In genomic region chr10:126736737-126737136, GRCh38 we compare ENCODE assay signal across 19 cellular contexts.
A peak's percentile ranks its signal among the peaks of the same experiment; 100 is the strongest.
DNase-seq lines count a peak whose midpoint lies in the region; ATAC-seq and TF ChIP-seq lines count a peak whose summit lies in the region.
"Had no signal": no experiment of that assay in that cellular context is flagged by ENCODE, and none has a peak within 500 bp of the region (broad histone marks: within the 10 kb centered on the region; RNA-seq: fewer than 3 reads in every experiment).

No MANE protein-coding gene starts in this region.

- no peak for TF ChIP-seq RAD21 in HCT116 (IDR thresholded peaks at IDR 0.05; ENCODE audit: low read depth)

- BruUV-seq in HCT116 (replicated peaks; lab: Mats Ljungman, UMichigan): no TSS peak

- CTCF ChIA-PET in HCT116 (lab: Charles Lee): interaction anchor here (1.0 kb wide), 1 partner anchor 12 kb away, joined by 6 read pairs; no protein-coding TSS in a partner anchor

- TF ChIP-seq CTCF in HCT116 (IDR thresholded peaks at IDR 0.05 in 2 of 3, conservative IDR thresholded peaks at IDR 0.05 in 1 of 3; ENCODE audit: borderline replicate concordance in 1 of 3, insufficient read depth in 1 of 3, low read depth in 2 of 3, low read length in 2 of 3): no peak
- no peak for TF ChIP-seq CTCF in cardiac fibroblast (IDR thresholded peaks at IDR 0.05; ENCODE audit: low read depth, low read length)

- no peaks in the 10 kb centered on the region for H3K4me1 ChIP-seq in HCT116 (ENCODE audit: control insufficient read depth in 1 of 2, insufficient read depth in 2 of 2, low read length in 2 of 2)
- H3K4me1 ChIP-seq: SJCRH30 had no signal

- intact Hi-C loops in HCT116 (cut with micrococcal nuclease): no loop called here

- DNase-seq in Daoy (ENCODE audit: low read depth) (peak; percentile 17), HCT116 (ENCODE audit: low read depth, low spot score) (no peak), cardiac fibroblast (ENCODE audit: low read depth in 2 of 2) (peak; percentile 14 to 22), myocyte (ENCODE audit: low read depth) (peak; percentile 15), inferior parietal cortex (ENCODE audit: extremely low spot score) (no peak)
- DNase-seq: AML-193, DMS79 treated with DMSO at 0.1 percent for 48 hours, H7, KBM-7, NCI-H1417 treated with DMSO at 0.1 percent for 48 hours, NCI-H187 treated with DMSO at 0.1 percent for 48 hours, NCI-H226, NCI-H524, SJCRH30, T-helper 17 cell had no signal

- TF ChIP-seq POLR2A in HCT116 (IDR thresholded peaks at IDR 0.05; ENCODE audit: borderline replicate concordance, extremely low read depth, insufficient read depth, insufficient read length): no peak

- no peaks in the 10 kb centered on the region for H4K20me1 ChIP-seq in HCT116 (ENCODE audit: insufficient read depth)

- no peaks in the 10 kb centered on the region for H3K79me2 ChIP-seq in HCT116 (ENCODE audit: insufficient read depth, low read length)

- RAD21 ChIA-PET in HCT116 (lab: Charles Lee; ENCODE audit: low non-redundant PET in 1 of 2, low total read pairs in 2 of 2, uncharacterized antibody in 2 of 2, unreplicated experiment in 2 of 2): no interaction called here

- no peak overlapping the region for H3K27ac ChIP-seq in HCT116 (ENCODE audit: low read depth, low read length)
- H3K27ac ChIP-seq: C4-2B, SJCRH30 had no signal

- no peak overlapping the region for H3K4me2 ChIP-seq in HCT116 (ENCODE audit: low read length)

- no peak overlapping the region for H3K9ac ChIP-seq in HCT116 (ENCODE audit: low read length)

- no peaks in the 10 kb centered on the region for H3K9me3 ChIP-seq in HCT116 (ENCODE audit: control insufficient read depth in 1 of 2, insufficient read depth in 1 of 2, low read depth in 1 of 2, low read length in 2 of 2)
- H3K9me3 ChIP-seq: SJCRH30 had no signal

- H3K27me3 ChIP-seq in HCT116 (ENCODE audit: insufficient read depth, low read length): peaks cover 63% of the 10 kb centered on the region
- H3K27me3 ChIP-seq: SJCRH30 had no signal

- H3K9me2 ChIP-seq in HCT116 (ENCODE audit: insufficient read depth): no peaks in the 10 kb centered on the region

- H2AFZ ChIP-seq in HCT116 (ENCODE audit: low read depth, low read length, poor library complexity, severe bottlenecking): no peak overlapping the region

- POLR2A ChIA-PET in HCT116 (lab: Charles Lee): no interaction called here

- H3K4me3 ChIP-seq in HCT116 (replicated peaks in 1 of 2; ENCODE audit: low read depth in 1 of 2, low read length in 2 of 2): no peak overlapping the region
- no peak overlapping the region for H3K4me3 ChIP-seq in cardiac fibroblast (replicated peaks in 1 of 2; ENCODE audit: low read depth in 2 of 2, low read length in 2 of 2)
- H3K4me3 ChIP-seq: SJCRH30 had no signal

- ATAC-seq in HCT116 (no peak), GM21576 (IDR thresholded peaks at IDR 0.05; ENCODE audit: unreplicated experiment) (no peak), GM18520 (IDR thresholded peaks at IDR 0.05; ENCODE audit: unreplicated experiment) (no peak), GM21367 (IDR thresholded peaks at IDR 0.05; ENCODE audit: unreplicated experiment) (no peak)
- ATAC-seq: T-helper 17 cell had no signal

- H3K36me3 ChIP-seq in HCT116 (ENCODE audit: control insufficient read depth in 1 of 2, insufficient read depth in 2 of 2, low read length in 2 of 2): no peaks in the 10 kb centered on the region
- H3K36me3 ChIP-seq: SJCRH30 had no signal

TF ChIP-seq in HCT116, 20 proteins besides CTCF, POLR2A, EP300 and RAD21:
- TF ChIP-seq ZFX (IDR thresholded peaks at IDR 0.05) (peak; percentile 13; the same call in 1 of the 2 replicates), REST (IDR thresholded peaks at IDR 0.05; ENCODE audit: low read depth) (no peak)

Comparison
In these comparisons a context has a peak if more than half of its experiments do, and no peak if none do; other contexts are left out.
1. DNase-seq: peak in Daoy (single experiment), cardiac fibroblast (2 of 2) and myocyte (single experiment); none in HCT116 (single experiment) and inferior parietal cortex (single experiment).